1 cellular context compared by ENCODE assay signal in genomic region chr7:85426487-85426960, GRCh38.
TF ChIP-seq lines count a peak whose summit lies in the region.

No MANE protein-coding gene starts in this region.

TF ChIP-seq in HepG2, 621 proteins besides CTCF, POLR2A, EP300 and RAD21 (continued from another document and continues in another):
- TF ChIP-seq, protein P1, sequence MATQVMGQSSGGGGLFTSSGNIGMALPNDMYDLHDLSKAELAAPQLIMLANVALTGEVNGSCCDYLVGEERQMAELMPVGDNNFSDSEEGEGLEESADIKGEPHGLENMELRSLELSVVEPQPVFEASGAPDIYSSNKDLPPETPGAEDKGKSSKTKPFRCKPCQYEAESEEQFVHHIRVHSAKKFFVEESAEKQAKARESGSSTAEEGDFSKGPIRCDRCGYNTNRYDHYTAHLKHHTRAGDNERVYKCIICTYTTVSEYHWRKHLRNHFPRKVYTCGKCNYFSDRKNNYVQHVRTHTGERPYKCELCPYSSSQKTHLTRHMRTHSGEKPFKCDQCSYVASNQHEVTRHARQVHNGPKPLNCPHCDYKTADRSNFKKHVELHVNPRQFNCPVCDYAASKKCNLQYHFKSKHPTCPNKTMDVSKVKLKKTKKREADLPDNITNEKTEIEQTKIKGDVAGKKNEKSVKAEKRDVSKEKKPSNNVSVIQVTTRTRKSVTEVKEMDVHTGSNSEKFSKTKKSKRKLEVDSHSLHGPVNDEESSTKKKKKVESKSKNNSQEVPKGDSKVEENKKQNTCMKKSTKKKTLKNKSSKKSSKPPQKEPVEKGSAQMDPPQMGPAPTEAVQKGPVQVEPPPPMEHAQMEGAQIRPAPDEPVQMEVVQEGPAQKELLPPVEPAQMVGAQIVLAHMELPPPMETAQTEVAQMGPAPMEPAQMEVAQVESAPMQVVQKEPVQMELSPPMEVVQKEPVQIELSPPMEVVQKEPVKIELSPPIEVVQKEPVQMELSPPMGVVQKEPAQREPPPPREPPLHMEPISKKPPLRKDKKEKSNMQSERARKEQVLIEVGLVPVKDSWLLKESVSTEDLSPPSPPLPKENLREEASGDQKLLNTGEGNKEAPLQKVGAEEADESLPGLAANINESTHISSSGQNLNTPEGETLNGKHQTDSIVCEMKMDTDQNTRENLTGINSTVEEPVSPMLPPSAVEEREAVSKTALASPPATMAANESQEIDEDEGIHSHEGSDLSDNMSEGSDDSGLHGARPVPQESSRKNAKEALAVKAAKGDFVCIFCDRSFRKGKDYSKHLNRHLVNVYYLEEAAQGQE (IDR thresholded peaks at IDR 0.05; ENCODE audit: borderline replicate concordance in 1 of 2, low read depth in 1 of 2, low read length in 2 of 2): peak in 1 of 2 experiments; percentile 8; a peak in 1 of 4 replicates
- TF ChIP-seq ZBTB33 (CRISPR knock-in tag; IDR thresholded peaks at IDR 0.05) (peak; percentile 17; the same call in 1 of the 2 replicates), FOXJ3 (CRISPR knock-in tag; IDR thresholded peaks at IDR 0.05; ENCODE audit: borderline replicate concordance) (peak; percentile 82; the same call in 1 of the 2 replicates), TP53 (CRISPR knock-in tag; conservative IDR thresholded peaks at IDR 0.05) (0 out of 2 replicates have a peak, but pooled peaks have one; percentile 30), RXRB (CRISPR knock-in tag; IDR thresholded peaks at IDR 0.05; ENCODE audit: borderline replicate concordance) (peak; percentile 60; the same call in 1 of the 2 replicates), PRMT3 (CRISPR knock-in tag; IDR thresholded peaks at IDR 0.05; ENCODE audit: borderline replicate concordance, low read depth) (no peak), RCOR2 (CRISPR knock-in tag; IDR thresholded peaks at IDR 0.05) (no peak), ZNF816 (CRISPR knock-in tag; IDR thresholded peaks at IDR 0.05; ENCODE audit: borderline replicate concordance) (no peak), HOXA7 (CRISPR knock-in tag; IDR thresholded peaks at IDR 0.05) (no peak), FOXK1 (CRISPR knock-in tag; IDR thresholded peaks at IDR 0.05; ENCODE audit: borderline replicate concordance, low read depth) (peak; percentile 47; the same call in 1 of the 2 replicates), ZBTB1 (CRISPR knock-in tag; IDR thresholded peaks at IDR 0.05; ENCODE audit: borderline replicate concordance) (no peak), FOSL1 (CRISPR knock-in tag; IDR thresholded peaks at IDR 0.05; ENCODE audit: borderline replicate concordance) (no peak), POGZ (CRISPR knock-in tag; IDR thresholded peaks at IDR 0.05) (peak; percentile 95), ZNF3 (CRISPR knock-in tag; IDR thresholded peaks at IDR 0.05) (no peak), TARDBP (CRISPR knock-in tag; IDR thresholded peaks at IDR 0.05) (0 out of 2 replicates have a peak, but pooled peaks have one; percentile 33), NCOR1 (IDR thresholded peaks at IDR 0.05; ENCODE audit: borderline replicate concordance, low read length) (no peak; the same call in 1 of the 2 replicates), ZNF530 (CRISPR knock-in tag; IDR thresholded peaks at IDR 0.05; ENCODE audit: low read depth) (no peak), NBN (conservative IDR thresholded peaks at IDR 0.05) (no peak), ZNF331 (CRISPR knock-in tag; IDR thresholded peaks at IDR 0.05) (peak; percentile 84), ZNF34 (CRISPR knock-in tag; IDR thresholded peaks at IDR 0.05; ENCODE audit: borderline replicate concordance) (no peak), MED1 (CRISPR knock-in tag; IDR thresholded peaks at IDR 0.05) (peak; percentile 56), MIER3 (CRISPR knock-in tag; IDR thresholded peaks at IDR 0.05; ENCODE audit: borderline replicate concordance) (0 out of 2 replicates have a peak, but pooled peaks have one; percentile 22), DPF2 (CRISPR knock-in tag; IDR thresholded peaks at IDR 0.05; ENCODE audit: borderline replicate concordance, low read depth) (no peak), THRA (CRISPR knock-in tag; IDR thresholded peaks at IDR 0.05; ENCODE audit: borderline replicate concordance) (peak; percentile 80; the same call in 1 of the 2 replicates), RXRA (CRISPR knock-in tag; IDR thresholded peaks at IDR 0.05) (peak; percentile 82; the same call in 1 of the 2 replicates), SPEN (CRISPR knock-in tag; IDR thresholded peaks at IDR 0.05; ENCODE audit: low read depth) (0 out of 2 replicates have a peak, but pooled peaks have one; percentile 27), ZNF891 (CRISPR knock-in tag; IDR thresholded peaks at IDR 0.05) (peak; percentile 82; the same call in 1 of the 2 replicates), SAP130 (CRISPR knock-in tag; IDR thresholded peaks at IDR 0.05; ENCODE audit: low read depth) (0 out of 2 replicates have a peak, but pooled peaks have one; percentile 17), HHEX (CRISPR knock-in tag; IDR thresholded peaks at IDR 0.05) (no peak), YY1 (IDR thresholded peaks at IDR 0.05; ENCODE audit: insufficient read depth, insufficient replicate concordance, low read depth, low read length) (no peak), CHCHD3 (CRISPR knock-in tag; IDR thresholded peaks at IDR 0.05) (no peak), ZNF431 (CRISPR knock-in tag; IDR thresholded peaks at IDR 0.05; ENCODE audit: borderline replicate concordance, low read depth) (no peak), SMC3 (IDR thresholded peaks at IDR 0.05; ENCODE audit: low read length) (no peak), ZNF121 (CRISPR knock-in tag; IDR thresholded peaks at IDR 0.05) (peak; percentile 35; the same call in 1 of the 2 replicates), ZSCAN9 (CRISPR knock-in tag; IDR thresholded peaks at IDR 0.05; ENCODE audit: borderline replicate concordance) (0 out of 2 replicates have a peak, but pooled peaks have one; percentile 19), BRCA1 (CRISPR knock-in tag; IDR thresholded peaks at IDR 0.05) (no peak), ZBTB21 (CRISPR knock-in tag; IDR thresholded peaks at IDR 0.05) (peak; percentile 69), ATF4 (CRISPR knock-in tag; IDR thresholded peaks at IDR 0.05) (peak in 1 of 2 experiments; percentile 69; a peak in 1 of 4 replicates), CCDC6 (CRISPR knock-in tag; IDR thresholded peaks at IDR 0.05) (no peak), ZNF576 (CRISPR knock-in tag; IDR thresholded peaks at IDR 0.05) (no peak), TBX3 (IDR thresholded peaks at IDR 0.05; ENCODE audit: borderline replicate concordance) (peak; percentile 19; the same call in 1 of the 2 replicates), PPARG (CRISPR knock-in tag; conservative IDR thresholded peaks at IDR 0.05) (0 out of 2 replicates have a peak, but pooled peaks have one; percentile 36), NKX3-1 (CRISPR knock-in tag; IDR thresholded peaks at IDR 0.05) (no peak), ZNF7 (CRISPR knock-in tag; IDR thresholded peaks at IDR 0.05) (peak; percentile 93), HMGXB3 (CRISPR knock-in tag; IDR thresholded peaks at IDR 0.05; ENCODE audit: borderline replicate concordance) (no peak; the same call in 1 of the 2 replicates), ZNF740 (CRISPR knock-in tag; IDR thresholded peaks at IDR 0.05) (no peak), SETDB1 (CRISPR knock-in tag; IDR thresholded peaks at IDR 0.05; ENCODE audit: borderline replicate concordance) (no peak)
- TF ChIP-seq, protein P2, sequence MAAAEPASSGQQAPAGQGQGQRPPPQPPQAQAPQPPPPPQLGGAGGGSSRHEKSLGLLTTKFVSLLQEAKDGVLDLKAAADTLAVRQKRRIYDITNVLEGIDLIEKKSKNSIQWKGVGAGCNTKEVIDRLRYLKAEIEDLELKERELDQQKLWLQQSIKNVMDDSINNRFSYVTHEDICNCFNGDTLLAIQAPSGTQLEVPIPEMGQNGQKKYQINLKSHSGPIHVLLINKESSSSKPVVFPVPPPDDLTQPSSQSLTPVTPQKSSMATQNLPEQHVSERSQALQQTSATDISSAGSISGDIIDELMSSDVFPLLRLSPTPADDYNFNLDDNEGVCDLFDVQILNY (CRISPR knock-in tag; conservative IDR thresholded peaks at IDR 0.05): no peak
- TF ChIP-seq, protein P3, sequence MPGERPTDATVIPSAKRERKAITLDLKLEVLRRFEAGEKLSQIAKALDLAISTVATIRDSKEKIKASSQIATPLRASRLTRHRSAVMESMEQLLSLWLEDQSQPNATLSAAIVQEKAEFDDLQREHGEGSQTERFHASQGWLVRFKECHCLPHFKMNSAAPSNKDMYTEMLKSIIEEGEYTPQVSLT (CRISPR knock-in tag; IDR thresholded peaks at IDR 0.05; ENCODE audit: borderline replicate concordance, low read depth): no peak
- TF ChIP-seq, protein P4, sequence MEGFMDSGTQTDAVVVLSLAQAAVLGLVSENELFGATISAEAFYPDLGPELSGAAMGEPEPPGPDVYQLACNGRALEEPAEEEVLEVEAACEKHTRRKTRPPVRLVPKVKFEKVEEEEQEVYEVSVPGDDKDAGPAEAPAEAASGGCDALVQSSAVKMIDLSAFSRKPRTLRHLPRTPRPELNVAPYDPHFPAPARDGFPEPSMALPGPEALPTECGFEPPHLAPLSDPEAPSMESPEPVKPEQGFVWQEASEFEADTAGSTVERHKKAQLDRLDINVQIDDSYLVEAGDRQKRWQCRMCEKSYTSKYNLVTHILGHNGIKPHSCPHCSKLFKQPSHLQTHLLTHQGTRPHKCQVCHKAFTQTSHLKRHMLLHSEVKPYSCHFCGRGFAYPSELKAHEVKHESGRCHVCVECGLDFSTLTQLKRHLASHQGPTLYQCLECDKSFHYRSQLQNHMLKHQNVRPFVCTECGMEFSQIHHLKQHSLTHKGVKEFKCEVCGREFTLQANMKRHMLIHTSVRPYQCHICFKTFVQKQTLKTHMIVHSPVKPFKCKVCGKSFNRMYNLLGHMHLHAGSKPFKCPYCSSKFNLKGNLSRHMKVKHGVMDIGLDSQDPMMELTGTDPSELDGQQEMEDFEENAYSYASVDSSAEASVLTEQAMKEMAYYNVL (CRISPR knock-in tag; IDR thresholded peaks at IDR 0.05; ENCODE audit: borderline replicate concordance): peak; percentile 73; the same call in 1 of the 2 replicates
